ENCODE assay signal across 1 cellular context in genomic region chr20:31449511-31450128, GRCh38.
TF ChIP-seq lines count a peak whose summit lies in the region.

No MANE protein-coding gene starts in this region.

TF ChIP-seq in HepG2, 621 proteins besides CTCF, POLR2A, EP300 and RAD21 (continued from another document and continues in another):
- TF ChIP-seq, protein P1, sequence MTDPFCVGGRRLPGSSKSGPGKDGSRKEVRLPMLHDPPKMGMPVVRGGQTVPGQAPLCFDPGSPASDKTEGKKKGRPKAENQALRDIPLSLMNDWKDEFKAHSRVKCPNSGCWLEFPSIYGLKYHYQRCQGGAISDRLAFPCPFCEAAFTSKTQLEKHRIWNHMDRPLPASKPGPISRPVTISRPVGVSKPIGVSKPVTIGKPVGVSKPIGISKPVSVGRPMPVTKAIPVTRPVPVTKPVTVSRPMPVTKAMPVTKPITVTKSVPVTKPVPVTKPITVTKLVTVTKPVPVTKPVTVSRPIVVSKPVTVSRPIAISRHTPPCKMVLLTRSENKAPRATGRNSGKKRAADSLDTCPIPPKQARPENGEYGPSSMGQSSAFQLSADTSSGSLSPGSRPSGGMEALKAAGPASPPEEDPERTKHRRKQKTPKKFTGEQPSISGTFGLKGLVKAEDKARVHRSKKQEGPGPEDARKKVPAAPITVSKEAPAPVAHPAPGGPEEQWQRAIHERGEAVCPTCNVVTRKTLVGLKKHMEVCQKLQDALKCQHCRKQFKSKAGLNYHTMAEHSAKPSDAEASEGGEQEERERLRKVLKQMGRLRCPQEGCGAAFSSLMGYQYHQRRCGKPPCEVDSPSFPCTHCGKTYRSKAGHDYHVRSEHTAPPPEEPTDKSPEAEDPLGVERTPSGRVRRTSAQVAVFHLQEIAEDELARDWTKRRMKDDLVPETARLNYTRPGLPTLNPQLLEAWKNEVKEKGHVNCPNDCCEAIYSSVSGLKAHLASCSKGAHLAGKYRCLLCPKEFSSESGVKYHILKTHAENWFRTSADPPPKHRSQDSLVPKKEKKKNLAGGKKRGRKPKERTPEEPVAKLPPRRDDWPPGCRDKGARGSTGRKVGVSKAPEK (CRISPR knock-in tag; IDR thresholded peaks at IDR 0.05; ENCODE audit: borderline replicate concordance) = no peak
- TF ChIP-seq, protein P2, sequence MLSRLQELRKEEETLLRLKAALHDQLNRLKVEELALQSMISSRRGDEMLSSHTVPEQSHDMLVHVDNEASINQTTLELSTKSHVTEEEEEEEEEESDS (CRISPR knock-in tag; IDR thresholded peaks at IDR 0.05; ENCODE audit: borderline replicate concordance) = no peak
- TF ChIP-seq, protein P3, sequence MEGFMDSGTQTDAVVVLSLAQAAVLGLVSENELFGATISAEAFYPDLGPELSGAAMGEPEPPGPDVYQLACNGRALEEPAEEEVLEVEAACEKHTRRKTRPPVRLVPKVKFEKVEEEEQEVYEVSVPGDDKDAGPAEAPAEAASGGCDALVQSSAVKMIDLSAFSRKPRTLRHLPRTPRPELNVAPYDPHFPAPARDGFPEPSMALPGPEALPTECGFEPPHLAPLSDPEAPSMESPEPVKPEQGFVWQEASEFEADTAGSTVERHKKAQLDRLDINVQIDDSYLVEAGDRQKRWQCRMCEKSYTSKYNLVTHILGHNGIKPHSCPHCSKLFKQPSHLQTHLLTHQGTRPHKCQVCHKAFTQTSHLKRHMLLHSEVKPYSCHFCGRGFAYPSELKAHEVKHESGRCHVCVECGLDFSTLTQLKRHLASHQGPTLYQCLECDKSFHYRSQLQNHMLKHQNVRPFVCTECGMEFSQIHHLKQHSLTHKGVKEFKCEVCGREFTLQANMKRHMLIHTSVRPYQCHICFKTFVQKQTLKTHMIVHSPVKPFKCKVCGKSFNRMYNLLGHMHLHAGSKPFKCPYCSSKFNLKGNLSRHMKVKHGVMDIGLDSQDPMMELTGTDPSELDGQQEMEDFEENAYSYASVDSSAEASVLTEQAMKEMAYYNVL (CRISPR knock-in tag; IDR thresholded peaks at IDR 0.05; ENCODE audit: borderline replicate concordance) = peak; percentile 92
- no peak for TF ChIP-seq NFKB2 (CRISPR knock-in tag; IDR thresholded peaks at IDR 0.05; ENCODE audit: borderline replicate concordance)
- TF ChIP-seq SOX6 (IDR thresholded peaks at IDR 0.05) = no peak
- TF ChIP-seq SOX6 (CRISPR knock-in tag; IDR thresholded peaks at IDR 0.05) = peak; percentile 77
- no peak for TF ChIP-seq ZNF619 (CRISPR knock-in tag; IDR thresholded peaks at IDR 0.05)
- no peak for TF ChIP-seq PRDM15 (CRISPR knock-in tag; IDR thresholded peaks at IDR 0.05)
- TF ChIP-seq SIN3B (IDR thresholded peaks at IDR 0.05; ENCODE audit: low read length) = no peak
- TF ChIP-seq SP1 (IDR thresholded peaks at IDR 0.05) = no peak
- TF ChIP-seq SP1 (CRISPR knock-in tag; IDR thresholded peaks at IDR 0.05) = no peak
- no peak for TF ChIP-seq ZNF335 (CRISPR knock-in tag; IDR thresholded peaks at IDR 0.05)
- TF ChIP-seq, protein P4, sequence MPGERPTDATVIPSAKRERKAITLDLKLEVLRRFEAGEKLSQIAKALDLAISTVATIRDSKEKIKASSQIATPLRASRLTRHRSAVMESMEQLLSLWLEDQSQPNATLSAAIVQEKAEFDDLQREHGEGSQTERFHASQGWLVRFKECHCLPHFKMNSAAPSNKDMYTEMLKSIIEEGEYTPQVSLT (CRISPR knock-in tag; IDR thresholded peaks at IDR 0.05; ENCODE audit: borderline replicate concordance, low read depth) = no peak
- TF ChIP-seq ZNF614 (CRISPR knock-in tag; IDR thresholded peaks at IDR 0.05; ENCODE audit: borderline replicate concordance) = no peak
- no peak for TF ChIP-seq MAFK (conservative IDR thresholded peaks at IDR 0.05 in 1 of 2, IDR thresholded peaks at IDR 0.05 in 1 of 2; ENCODE audit: low read length in 2 of 2)
- TF ChIP-seq NFE2L2 (IDR thresholded peaks at IDR 0.05; ENCODE audit: low read length) = no peak
- TF ChIP-seq MAFF (IDR thresholded peaks at IDR 0.05; ENCODE audit: low read depth, low read length) = no peak
- peak; percentile 46; the same call in 1 of the 2 replicates for TF ChIP-seq HDAC2 (CRISPR knock-in tag; IDR thresholded peaks at IDR 0.05)
- TF ChIP-seq ZNF552 (CRISPR knock-in tag; IDR thresholded peaks at IDR 0.05; ENCODE audit: borderline replicate concordance) = no peak
- TF ChIP-seq ZNF780A (CRISPR knock-in tag; IDR thresholded peaks at IDR 0.05) = no peak
- TF ChIP-seq, protein P5, sequence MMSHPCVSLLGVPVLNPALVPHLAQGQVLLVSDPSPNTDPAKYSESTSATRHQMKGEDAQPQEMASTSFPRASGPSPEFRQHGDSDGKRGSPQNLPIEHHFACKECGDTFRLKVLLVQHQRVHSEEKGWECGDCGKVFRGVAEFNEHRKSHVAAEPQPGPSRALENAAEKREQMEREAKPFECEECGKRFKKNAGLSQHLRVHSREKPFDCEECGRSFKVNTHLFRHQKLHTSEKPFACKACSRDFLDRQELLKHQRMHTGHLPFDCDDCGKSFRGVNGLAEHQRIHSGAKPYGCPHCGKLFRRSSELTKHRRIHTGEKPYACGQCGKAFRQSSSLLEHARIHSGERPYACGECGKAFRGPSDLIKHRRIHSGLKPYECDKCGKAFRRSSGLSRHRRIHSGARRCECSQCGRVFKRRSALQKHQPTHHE (CRISPR knock-in tag; IDR thresholded peaks at IDR 0.05; ENCODE audit: borderline replicate concordance) = no peak
- no peak for TF ChIP-seq ZFP36 (IDR thresholded peaks at IDR 0.05; ENCODE audit: borderline replicate concordance, low read depth, low read length, partially characterized antibody)
- TF ChIP-seq PAF1 (CRISPR knock-in tag; IDR thresholded peaks at IDR 0.05) = no peak
- TF ChIP-seq ZNF124 (CRISPR knock-in tag; IDR thresholded peaks at IDR 0.05) = no peak
- no peak; the same call in 1 of the 2 replicates for TF ChIP-seq ELF1 (CRISPR knock-in tag; IDR thresholded peaks at IDR 0.05)
- TF ChIP-seq EEA1 (CRISPR knock-in tag; IDR thresholded peaks at IDR 0.05; ENCODE audit: borderline replicate concordance) = no peak
- TF ChIP-seq NFYC (CRISPR knock-in tag; IDR thresholded peaks at IDR 0.05) = no peak
- TF ChIP-seq, protein P6, sequence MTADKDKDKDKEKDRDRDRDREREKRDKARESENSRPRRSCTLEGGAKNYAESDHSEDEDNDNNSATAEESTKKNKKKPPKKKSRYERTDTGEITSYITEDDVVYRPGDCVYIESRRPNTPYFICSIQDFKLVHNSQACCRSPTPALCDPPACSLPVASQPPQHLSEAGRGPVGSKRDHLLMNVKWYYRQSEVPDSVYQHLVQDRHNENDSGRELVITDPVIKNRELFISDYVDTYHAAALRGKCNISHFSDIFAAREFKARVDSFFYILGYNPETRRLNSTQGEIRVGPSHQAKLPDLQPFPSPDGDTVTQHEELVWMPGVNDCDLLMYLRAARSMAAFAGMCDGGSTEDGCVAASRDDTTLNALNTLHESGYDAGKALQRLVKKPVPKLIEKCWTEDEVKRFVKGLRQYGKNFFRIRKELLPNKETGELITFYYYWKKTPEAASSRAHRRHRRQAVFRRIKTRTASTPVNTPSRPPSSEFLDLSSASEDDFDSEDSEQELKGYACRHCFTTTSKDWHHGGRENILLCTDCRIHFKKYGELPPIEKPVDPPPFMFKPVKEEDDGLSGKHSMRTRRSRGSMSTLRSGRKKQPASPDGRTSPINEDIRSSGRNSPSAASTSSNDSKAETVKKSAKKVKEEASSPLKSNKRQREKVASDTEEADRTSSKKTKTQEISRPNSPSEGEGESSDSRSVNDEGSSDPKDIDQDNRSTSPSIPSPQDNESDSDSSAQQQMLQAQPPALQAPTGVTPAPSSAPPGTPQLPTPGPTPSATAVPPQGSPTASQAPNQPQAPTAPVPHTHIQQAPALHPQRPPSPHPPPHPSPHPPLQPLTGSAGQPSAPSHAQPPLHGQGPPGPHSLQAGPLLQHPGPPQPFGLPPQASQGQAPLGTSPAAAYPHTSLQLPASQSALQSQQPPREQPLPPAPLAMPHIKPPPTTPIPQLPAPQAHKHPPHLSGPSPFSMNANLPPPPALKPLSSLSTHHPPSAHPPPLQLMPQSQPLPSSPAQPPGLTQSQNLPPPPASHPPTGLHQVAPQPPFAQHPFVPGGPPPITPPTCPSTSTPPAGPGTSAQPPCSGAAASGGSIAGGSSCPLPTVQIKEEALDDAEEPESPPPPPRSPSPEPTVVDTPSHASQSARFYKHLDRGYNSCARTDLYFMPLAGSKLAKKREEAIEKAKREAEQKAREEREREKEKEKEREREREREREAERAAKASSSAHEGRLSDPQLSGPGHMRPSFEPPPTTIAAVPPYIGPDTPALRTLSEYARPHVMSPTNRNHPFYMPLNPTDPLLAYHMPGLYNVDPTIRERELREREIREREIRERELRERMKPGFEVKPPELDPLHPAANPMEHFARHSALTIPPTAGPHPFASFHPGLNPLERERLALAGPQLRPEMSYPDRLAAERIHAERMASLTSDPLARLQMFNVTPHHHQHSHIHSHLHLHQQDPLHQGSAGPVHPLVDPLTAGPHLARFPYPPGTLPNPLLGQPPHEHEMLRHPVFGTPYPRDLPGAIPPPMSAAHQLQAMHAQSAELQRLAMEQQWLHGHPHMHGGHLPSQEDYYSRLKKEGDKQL (CRISPR knock-in tag; IDR thresholded peaks at IDR 0.05; ENCODE audit: low read depth) = no peak
- no peak for TF ChIP-seq PRDM4 (CRISPR knock-in tag; IDR thresholded peaks at IDR 0.05; ENCODE audit: borderline replicate concordance)
- TF ChIP-seq NR2F6 (IDR thresholded peaks at IDR 0.05) = peak; percentile 8; the same call in 1 of the 2 replicates
- TF ChIP-seq NR2F6 (CRISPR knock-in tag; IDR thresholded peaks at IDR 0.05) = no peak
- TF ChIP-seq YEATS4 (CRISPR knock-in tag; IDR thresholded peaks at IDR 0.05; ENCODE audit: borderline replicate concordance) = no peak
- TF ChIP-seq, protein P7, sequence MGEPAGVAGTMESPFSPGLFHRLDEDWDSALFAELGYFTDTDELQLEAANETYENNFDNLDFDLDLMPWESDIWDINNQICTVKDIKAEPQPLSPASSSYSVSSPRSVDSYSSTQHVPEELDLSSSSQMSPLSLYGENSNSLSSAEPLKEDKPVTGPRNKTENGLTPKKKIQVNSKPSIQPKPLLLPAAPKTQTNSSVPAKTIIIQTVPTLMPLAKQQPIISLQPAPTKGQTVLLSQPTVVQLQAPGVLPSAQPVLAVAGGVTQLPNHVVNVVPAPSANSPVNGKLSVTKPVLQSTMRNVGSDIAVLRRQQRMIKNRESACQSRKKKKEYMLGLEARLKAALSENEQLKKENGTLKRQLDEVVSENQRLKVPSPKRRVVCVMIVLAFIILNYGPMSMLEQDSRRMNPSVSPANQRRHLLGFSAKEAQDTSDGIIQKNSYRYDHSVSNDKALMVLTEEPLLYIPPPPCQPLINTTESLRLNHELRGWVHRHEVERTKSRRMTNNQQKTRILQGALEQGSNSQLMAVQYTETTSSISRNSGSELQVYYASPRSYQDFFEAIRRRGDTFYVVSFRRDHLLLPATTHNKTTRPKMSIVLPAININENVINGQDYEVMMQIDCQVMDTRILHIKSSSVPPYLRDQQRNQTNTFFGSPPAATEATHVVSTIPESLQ (CRISPR knock-in tag; conservative IDR thresholded peaks at IDR 0.05) = no peak
- no peak for TF ChIP-seq FOXA1 (IDR thresholded peaks at IDR 0.05)
- TF ChIP-seq FOXA1 (CRISPR knock-in tag; IDR thresholded peaks at IDR 0.05) = no peak
- no peak for TF ChIP-seq ZBTB10 (CRISPR knock-in tag; IDR thresholded peaks at IDR 0.05; ENCODE audit: borderline replicate concordance)
